8 cellular contexts compared by ENCODE assay signal in genomic region chr12:69470189-69471094, GRCh38. TPM values are rescaled to one million over a fixed set of nuclear protein-coding genes. Genes with fewer than 3 reads are reported as not detected.
DNase-seq lines count a peak whose midpoint lies in the region; ATAC-seq, FAIRE-seq and TF ChIP-seq lines count a peak whose summit lies in the region.

Gene FRS2 (plus strand): TSS chr12:69470388. CDS start chr12:69569031, 98,643 bp downstream.

- H3K27ac ChIP-seq in HUES48 (ENCODE audit: low read depth, low read length) (peak within 1 kb of the TSS; percentile 98), endothelial cell of umbilical vein (ENCODE audit: insufficient read depth, low read depth, low read length) (peak within 1 kb of the TSS; percentile 59)

- H3K9me3 ChIP-seq in HUES48 (ENCODE audit: control insufficient read depth, insufficient read depth, low read length) (no peaks in the 10 kb centered on the region), NT2/D1 (ENCODE audit: insufficient read depth, low read length) (no peaks in the 10 kb centered on the region), endothelial cell of umbilical vein (replicated peaks; ENCODE audit: control insufficient read depth, insufficient read depth, low read length) (no peaks in the 10 kb centered on the region)

- DNase-seq in D341Med (ENCODE audit: low spot score) (peak; percentile 98), NT2/D1 (ENCODE audit: low read depth, low spot score) (peak; percentile 92), endothelial cell of umbilical vein (ENCODE audit: low read depth, low spot score) (peak; percentile 88), middle frontal gyrus (ENCODE audit: extremely low spot score, low spot score) (peak; percentile 91)
- peak; percentile 84 for DNase-seq in activated CD8-positive, alpha-beta memory T cell treated with anti-CD3 and anti-CD28 coated beads, Interleukin-2, amount 50 U/mL, for 4 hours
- DNase-seq in stimulated activated CD8-positive, alpha-beta memory T cell treated with anti-CD3 and anti-CD28 coated beads, Interleukin-2, amount 100 ng/mL, for 48 hours (ENCODE audit: low read depth in 2 of 2), result peak; percentile 83

- no peaks in the 10 kb centered on the region for H3K9me1 ChIP-seq in endothelial cell of umbilical vein (replicated peaks; ENCODE audit: control insufficient read depth, extremely low read depth, insufficient read depth, low read length)

- dilution Hi-C loops in endothelial cell of umbilical vein (cut with MboI; ENCODE audit: extremely low pct_ligation_motif_present, low sequenced_read_pairs), result no loop called here

- H3K4me1 ChIP-seq in HUES48 (ENCODE audit: control insufficient read depth, insufficient read depth, low read length), result peaks cover 57% of the 10 kb centered on the region
- H3K4me1 ChIP-seq in NT2/D1 (ENCODE audit: insufficient read depth, insufficient read length), result no peaks in the 10 kb centered on the region
- peaks cover 12% of the 10 kb centered on the region for H3K4me1 ChIP-seq in endothelial cell of umbilical vein (ENCODE audit: control insufficient read depth, extremely low read depth, insufficient read depth, low read length)

- H3K4me3 ChIP-seq in HUES48 (ENCODE audit: low read depth, low read length) (peak within 1 kb of the TSS; percentile 96), NT2/D1 (ENCODE audit: insufficient read length, low read depth) (peak within 1 kb of the TSS; percentile 90), endothelial cell of umbilical vein (replicated peaks in 1 of 3; ENCODE audit: insufficient read depth in 1 of 3, low read depth in 1 of 3, low read length in 3 of 3) (peak within 1 kb of the TSS; percentile 53 to 89 (median 79))

- no TSS peak for BruUV-seq in endothelial cell of umbilical vein (replicated peaks; lab: Mats Ljungman, UMichigan)

- peak; percentile 96 for TF ChIP-seq POLR2A in endothelial cell of umbilical vein (IDR thresholded peaks at IDR 0.05; ENCODE audit: low read depth, low read length)

- H3K79me2 ChIP-seq in endothelial cell of umbilical vein (ENCODE audit: control insufficient read depth, insufficient read depth, low read length), result peaks cover 49% of the 10 kb centered on the region

- POLR2A ChIA-PET in endothelial cell of umbilical vein (lab: Charles Lee), result interaction anchor here (0.7 kb wide), 1 partner anchor 115 kb away, joined by 3 read pairs; the partner anchor contains the start of gene CCT2

- H3K36me3 ChIP-seq in HUES48 (ENCODE audit: control insufficient read depth, insufficient read depth, low read length) (no peaks in the 10 kb centered on the region), NT2/D1 (ENCODE audit: insufficient read depth, insufficient read length, low read length) (peaks cover 2% of the 10 kb centered on the region), endothelial cell of umbilical vein (ENCODE audit: control insufficient read depth in 2 of 2, extremely low read depth in 1 of 2, insufficient read depth in 2 of 2, low read length in 2 of 2) (no peaks in the 10 kb centered on the region)

- H3K4me2 ChIP-seq in endothelial cell of umbilical vein (ENCODE audit: insufficient read depth, low read length), result peak within 1 kb of the TSS; percentile 92

- peak within 1 kb of the TSS; percentile 92 for H2AFZ ChIP-seq in endothelial cell of umbilical vein (ENCODE audit: low read depth, low read length)

- CTCF ChIA-PET in endothelial cell of umbilical vein (lab: Charles Lee), result interaction anchor here (0.5 to 1.6 kb wide), 9 partner anchors 10 to 169 kb away, joined by 3 to 37 read pairs (median 4); no protein-coding TSS in a partner anchor

- ATAC-seq in GM21390 (IDR thresholded peaks at IDR 0.05; ENCODE audit: unreplicated experiment), result peak; percentile 98

- H4K20me1 ChIP-seq in endothelial cell of umbilical vein (replicated peaks; ENCODE audit: control insufficient read depth, extremely low read depth, insufficient read depth, low read length), result peaks cover 12% of the 10 kb centered on the region

- peak; percentile 76 for FAIRE-seq in endothelial cell of umbilical vein (lab: Jason Lieb, UNC)

- TF ChIP-seq CTCF in endothelial cell of umbilical vein (IDR thresholded peaks at IDR 0.05; ENCODE audit: extremely low read depth in 1 of 2, insufficient read depth in 1 of 2, low read depth in 1 of 2, low read length in 2 of 2), result peak in 1 of 2 donors; percentile 32

- no peaks in the 10 kb centered on the region for H3K27me3 ChIP-seq in HUES48 (ENCODE audit: control insufficient read depth, insufficient read depth, low read length)
- H3K27me3 ChIP-seq in NT2/D1 (ENCODE audit: insufficient read depth, insufficient read length), result no peaks in the 10 kb centered on the region
- no peaks in the 10 kb centered on the region for H3K27me3 ChIP-seq in endothelial cell of umbilical vein (ENCODE audit: control insufficient read depth in 2 of 2, insufficient read depth in 2 of 2, low read length in 2 of 2)

- H3K9ac ChIP-seq in HUES48 (ENCODE audit: low read depth, low read length) (peak within 1 kb of the TSS; percentile 90), NT2/D1 (ENCODE audit: insufficient read length, low read depth) (peak within 1 kb of the TSS; percentile 94), endothelial cell of umbilical vein (replicated peaks; ENCODE audit: extremely low read depth, insufficient read depth, low read length) (peak within 1 kb of the TSS; percentile 93)

- intact Hi-C loops in endothelial cell of umbilical vein (cut with micrococcal nuclease), result loop anchor here (1.0 to 2.0 kb wide), 5 partner anchors 64 to 269 kb away; partner anchors contain the start of gene CCT2

TF ChIP-seq in endothelial cell of umbilical vein, 7 proteins besides CTCF, POLR2A, EP300 and RAD21:
- TF ChIP-seq JUN (IDR thresholded peaks at IDR 0.05; ENCODE audit: borderline replicate concordance, insufficient read depth, insufficient read length, low read depth), result no peak
- TF ChIP-seq POLR2AphosphoS5 (IDR thresholded peaks at IDR 0.05; ENCODE audit: insufficient read depth, low read depth, low read length), result peak; percentile 97

RNA-seq across cellular contexts. Expression of gene FRS2, which starts in this region (rescaled TPM):
- total RNA-seq in endothelial cell of umbilical vein, result 15.5 and 17.1 TPM in 2 replicates
- 4.3 and 6.3 TPM in 2 replicates for polyA plus RNA-seq in endothelial cell of umbilical vein
- polyA plus RNA-seq in endothelial cell of umbilical vein (2011; cell fraction: cytosol; rRNA removed), result 5.8 and 5.9 TPM in 2 replicates
- polyA plus RNA-seq in endothelial cell of umbilical vein (2011; cell fraction: nucleus; rRNA removed), result 20.8 and 28.0 TPM in 2 replicates
- polyA plus RNA-seq in endothelial cell of umbilical vein (2012), result 8.3 and 11.8 TPM in 2 replicates
- polyA minus RNA-seq in endothelial cell of umbilical vein, result 13.9 and 20.3 TPM in 2 replicates
- polyA minus RNA-seq in endothelial cell of umbilical vein (2011; cell fraction: cytosol; rRNA and poly(A)+ RNA removed), result 15.7 TPM
- 37.5 and 39.8 TPM in 2 replicates for polyA minus RNA-seq in endothelial cell of umbilical vein (2011; cell fraction: nucleus; rRNA and poly(A)+ RNA removed)

Comparison
In these comparisons a context has a peak if more than half of its experiments do, and no peak if none do; other contexts are left out.
1. Peak in every context shown above with its lines: DNase-seq, ATAC-seq, H3K4me3 ChIP-seq and H3K27ac ChIP-seq.